18 cellular contexts compared by ENCODE assay signal in the genomic region with DNA sequence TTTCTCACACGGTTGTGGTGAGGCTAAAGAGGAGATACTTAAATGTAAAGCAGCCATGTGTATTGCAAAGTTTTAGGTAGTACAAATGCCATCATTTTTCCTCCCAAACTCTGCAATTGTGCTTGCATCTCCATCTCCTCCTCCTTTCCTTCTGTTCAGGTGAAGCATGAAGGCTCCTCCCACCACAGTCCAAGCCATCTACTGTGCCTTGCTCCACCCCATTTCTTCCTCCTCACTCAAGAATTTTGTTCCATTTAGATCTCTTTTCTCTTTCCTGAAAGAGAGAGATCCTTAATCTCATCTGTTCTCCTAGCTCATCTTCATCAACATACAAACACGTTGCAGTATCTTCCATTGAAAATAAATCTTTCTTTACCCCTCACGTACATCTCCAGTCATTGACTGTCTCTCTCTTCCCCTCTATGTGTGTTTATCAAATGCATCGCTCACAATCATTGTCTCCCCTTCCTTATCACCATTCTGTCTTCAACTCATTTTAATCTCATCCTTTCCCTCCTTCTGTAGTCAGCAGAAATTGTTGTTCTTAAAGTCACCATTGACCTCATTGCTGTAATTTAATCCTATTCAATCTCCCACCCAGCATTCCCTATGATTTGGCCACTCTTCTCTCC.
DNase-seq lines count a peak whose midpoint lies in the region; ATAC-seq and TF ChIP-seq lines count a peak whose summit lies in the region.
"Had no signal": no experiment of that assay in that cellular context is flagged by ENCODE, and none has a peak within 500 bp of the region (broad histone marks: within the 10 kb centered on the region; RNA-seq: fewer than 3 reads in every experiment).

No MANE protein-coding gene starts in this region.

- no peaks in the 10 kb centered on the region for H3K27me3 ChIP-seq in neural cell (ENCODE audit: insufficient read depth, low read depth, low read length)
- H3K27me3 ChIP-seq: BE2C; BLaER1 treated with 17β-estradiol and CSF1 and Interleukin-3, amounts not matched to agents 10 nM and 100 nM had no signal

- H3K4me1 Mint-ChIP-seq in WTC11: no peaks in the 10 kb centered on the region
- H3K4me1 Mint-ChIP-seq in activated CD4-positive, alpha-beta T cell treated with anti-CD3 and anti-CD28 coated beads, Interleukin-2, amount 10 ng/mL, durations not matched to agents 24 days and 14 days: no peaks in the 10 kb centered on the region
- H3K4me1 Mint-ChIP-seq: CD8-positive, alpha-beta memory T cell had no signal

- TF ChIP-seq EP300 in neural cell (conservative IDR thresholded peaks at IDR 0.05; ENCODE audit: poor library complexity, severe bottlenecking): no peak

- no peaks in the 10 kb centered on the region for H3F3A ChIP-seq in neural cell (ENCODE audit: insufficient read depth, low read length, poor library complexity, severe bottlenecking)

- H3K27ac ChIP-seq in neural cell (ENCODE audit: low read length): peak overlapping the region; percentile 72
- H3K27ac ChIP-seq: 22Rv1, GM23248 had no signal

- no peaks in the 10 kb centered on the region for H3K27me3 Mint-ChIP-seq in WTC11 (ENCODE audit: low read depth)
- H3K27me3 Mint-ChIP-seq in activated CD4-positive, alpha-beta T cell treated with anti-CD3 and anti-CD28 coated beads, Interleukin-2, amount 10 ng/mL, durations not matched to agents 24 days and 14 days: no peaks in the 10 kb centered on the region
- H3K27me3 Mint-ChIP-seq: CD4-positive, alpha-beta T cell; CD8-positive, alpha-beta memory T cell had no signal

- no peaks in the 10 kb centered on the region for H3K36me3 ChIP-seq in neural cell (ENCODE audit: insufficient read depth, low read length)
- H3K36me3 ChIP-seq: BE2C; BLaER1 treated with 17β-estradiol and CSF1 and Interleukin-3, amounts not matched to agents 10 nM and 100 nM; HAP-1 had no signal

- TF ChIP-seq CTCF in WTC11 (IDR thresholded peaks at IDR 0.05) (no peak), neural cell (IDR thresholded peaks at IDR 0.05; ENCODE audit: poor library complexity, severe bottlenecking) (no peak)

- peak; percentile 32; the same call in 1 of the 2 replicates for ATAC-seq in WTC11
- no peak for ATAC-seq in HG02678 (IDR thresholded peaks at IDR 0.05; ENCODE audit: unreplicated experiment)

- intact Hi-C loops in activated CD4-positive, alpha-beta T cell treated with anti-CD3 and anti-CD28 coated beads, Interleukin-2, amount 10 ng/mL, durations not matched to agents 24 days and 14 days (cut with micrococcal nuclease): no loop called here

- H3K27ac Mint-ChIP-seq in WTC11: no peak overlapping the region
- no peak overlapping the region for H3K27ac Mint-ChIP-seq in activated CD4-positive, alpha-beta T cell treated with anti-CD3 and anti-CD28 coated beads, Interleukin-2, amount 10 ng/mL, durations not matched to agents 24 days and 14 days
- H3K27ac Mint-ChIP-seq: CD14-positive monocyte; CD4-positive, alpha-beta T cell; CD8-positive, alpha-beta memory T cell; HFFc6 had no signal

- H3K9me3 Mint-ChIP-seq in WTC11: no peaks in the 10 kb centered on the region
- H3K9me3 Mint-ChIP-seq in activated CD4-positive, alpha-beta T cell treated with anti-CD3 and anti-CD28 coated beads, Interleukin-2, amount 10 ng/mL, durations not matched to agents 24 days and 14 days: no peaks in the 10 kb centered on the region

- H3K36me3 Mint-ChIP-seq in WTC11: no peaks in the 10 kb centered on the region
- no peaks in the 10 kb centered on the region for H3K36me3 Mint-ChIP-seq in activated CD4-positive, alpha-beta T cell treated with anti-CD3 and anti-CD28 coated beads, Interleukin-2, amount 10 ng/mL, durations not matched to agents 24 days and 14 days (ENCODE audit: low read depth)
- H3K36me3 Mint-ChIP-seq: CD14-positive monocyte; CD8-positive, alpha-beta memory T cell had no signal

- H2AFZ ChIP-seq in neural cell (ENCODE audit: low read depth, low read length): no peak overlapping the region
- H2AFZ ChIP-seq: GM23248 had no signal

- no peak overlapping the region for H3K4me3 ChIP-seq in neural cell (ENCODE audit: low read length)
- H3K4me3 ChIP-seq: BLaER1 treated with 17β-estradiol and CSF1 and Interleukin-3, amounts not matched to agents 10 nM and 100 nM; GM23248; HAP-1 had no signal

- no peak overlapping the region for H3K4me2 ChIP-seq in neural cell (ENCODE audit: low read length)

- no peak overlapping the region for H3K9ac ChIP-seq in neural cell (ENCODE audit: low read length)
- H3K9ac ChIP-seq: BLaER1 treated with 17β-estradiol and CSF1 and Interleukin-3, amounts not matched to agents 10 nM and 100 nM; GM23248 had no signal

- H3K79me2 ChIP-seq in neural cell (replicated peaks; ENCODE audit: insufficient read depth, low read length): no peaks in the 10 kb centered on the region

- H4K20me1 ChIP-seq in neural cell (ENCODE audit: insufficient read depth): no peaks in the 10 kb centered on the region
- H4K20me1 ChIP-seq: BLaER1 treated with 17β-estradiol and CSF1 and Interleukin-3, amounts not matched to agents 10 nM and 100 nM had no signal

- TF ChIP-seq RAD21 in neural cell (conservative IDR thresholded peaks at IDR 0.05): no peak

- CTCF ChIA-PET in WTC11 (lab: Charles Lee): no interaction called here

- H3K9me3 ChIP-seq in neural cell (ENCODE audit: low read length): no peaks in the 10 kb centered on the region
- H3K9me3 ChIP-seq: BE2C; BLaER1 treated with 17β-estradiol and CSF1 and Interleukin-3, amounts not matched to agents 10 nM and 100 nM; HAP-1 had no signal

- no peaks in the 10 kb centered on the region for H3K9me2 ChIP-seq in neural cell (ENCODE audit: insufficient read depth, low read length)

- DNase-seq in NCI-H82 (lab: John Stamatoyannopoulos, UW) (peak; percentile 17), NCI-H82 treated with DMSO at 0.1 percent for 48 hours (lab: John Stamatoyannopoulos, UW; ENCODE audit: unreplicated experiment) (no peak), WTC11 (ENCODE audit: low spot score) (no peak), NCI-H345 treated with DMSO at 0.1 percent for 48 hours (lab: John Stamatoyannopoulos, UW; ENCODE audit: unreplicated experiment) (no peak)
- DNase-seq in activated CD4-positive, alpha-beta T cell treated with anti-CD3 and anti-CD28 coated beads, Interleukin-2, amount 10 ng/mL, durations not matched to agents 24 days and 14 days: no peak
- DNase-seq: BE2C; CD4-positive, alpha-beta T cell; CD8-positive, alpha-beta memory T cell; DMS 273 treated with DMSO at 0.1 percent for 48 hours; DMS79 treated with DMSO at 0.1 percent for 48 hours; GM23248; HFFc6 had no signal

- no peak overlapping the region for H3K4me3 Mint-ChIP-seq in WTC11
- no peak overlapping the region for H3K4me3 Mint-ChIP-seq in activated CD4-positive, alpha-beta T cell treated with anti-CD3 and anti-CD28 coated beads, Interleukin-2, amount 10 ng/mL, durations not matched to agents 24 days and 14 days
- H3K4me3 Mint-ChIP-seq: CD14-positive monocyte; CD4-positive, alpha-beta T cell; CD8-positive, alpha-beta memory T cell; HFFc6 had no signal

- POLR2A ChIA-PET in WTC11 (lab: Charles Lee): interaction anchor here (0.7 kb wide), 1 partner anchor 1261 kb away, joined by 4 read pairs; no protein-coding TSS in a partner anchor

TF ChIP-seq in WTC11, 78 proteins besides CTCF, POLR2A, EP300 and RAD21 (continues in another document):
- TF ChIP-seq MYBL2 (CRISPR knock-in tag; IDR thresholded peaks at IDR 0.05): no peak
- no peak for TF ChIP-seq NFATC4 (CRISPR knock-in tag; IDR thresholded peaks at IDR 0.05)
- TF ChIP-seq TEAD1 (CRISPR knock-in tag; IDR thresholded peaks at IDR 0.05): no peak

TF ChIP-seq in neural cell, 6 proteins besides CTCF, POLR2A, EP300 and RAD21:
- TF ChIP-seq MXI1 (conservative IDR thresholded peaks at IDR 0.05; ENCODE audit: poor library complexity, severe bottlenecking): peak; percentile 15
- TF ChIP-seq, protein P1, sequence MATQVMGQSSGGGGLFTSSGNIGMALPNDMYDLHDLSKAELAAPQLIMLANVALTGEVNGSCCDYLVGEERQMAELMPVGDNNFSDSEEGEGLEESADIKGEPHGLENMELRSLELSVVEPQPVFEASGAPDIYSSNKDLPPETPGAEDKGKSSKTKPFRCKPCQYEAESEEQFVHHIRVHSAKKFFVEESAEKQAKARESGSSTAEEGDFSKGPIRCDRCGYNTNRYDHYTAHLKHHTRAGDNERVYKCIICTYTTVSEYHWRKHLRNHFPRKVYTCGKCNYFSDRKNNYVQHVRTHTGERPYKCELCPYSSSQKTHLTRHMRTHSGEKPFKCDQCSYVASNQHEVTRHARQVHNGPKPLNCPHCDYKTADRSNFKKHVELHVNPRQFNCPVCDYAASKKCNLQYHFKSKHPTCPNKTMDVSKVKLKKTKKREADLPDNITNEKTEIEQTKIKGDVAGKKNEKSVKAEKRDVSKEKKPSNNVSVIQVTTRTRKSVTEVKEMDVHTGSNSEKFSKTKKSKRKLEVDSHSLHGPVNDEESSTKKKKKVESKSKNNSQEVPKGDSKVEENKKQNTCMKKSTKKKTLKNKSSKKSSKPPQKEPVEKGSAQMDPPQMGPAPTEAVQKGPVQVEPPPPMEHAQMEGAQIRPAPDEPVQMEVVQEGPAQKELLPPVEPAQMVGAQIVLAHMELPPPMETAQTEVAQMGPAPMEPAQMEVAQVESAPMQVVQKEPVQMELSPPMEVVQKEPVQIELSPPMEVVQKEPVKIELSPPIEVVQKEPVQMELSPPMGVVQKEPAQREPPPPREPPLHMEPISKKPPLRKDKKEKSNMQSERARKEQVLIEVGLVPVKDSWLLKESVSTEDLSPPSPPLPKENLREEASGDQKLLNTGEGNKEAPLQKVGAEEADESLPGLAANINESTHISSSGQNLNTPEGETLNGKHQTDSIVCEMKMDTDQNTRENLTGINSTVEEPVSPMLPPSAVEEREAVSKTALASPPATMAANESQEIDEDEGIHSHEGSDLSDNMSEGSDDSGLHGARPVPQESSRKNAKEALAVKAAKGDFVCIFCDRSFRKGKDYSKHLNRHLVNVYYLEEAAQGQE (IDR thresholded peaks at IDR 0.05; ENCODE audit: borderline replicate concordance): no peak
